ENCODE assay signal across 18 cellular contexts in the genomic region with DNA sequence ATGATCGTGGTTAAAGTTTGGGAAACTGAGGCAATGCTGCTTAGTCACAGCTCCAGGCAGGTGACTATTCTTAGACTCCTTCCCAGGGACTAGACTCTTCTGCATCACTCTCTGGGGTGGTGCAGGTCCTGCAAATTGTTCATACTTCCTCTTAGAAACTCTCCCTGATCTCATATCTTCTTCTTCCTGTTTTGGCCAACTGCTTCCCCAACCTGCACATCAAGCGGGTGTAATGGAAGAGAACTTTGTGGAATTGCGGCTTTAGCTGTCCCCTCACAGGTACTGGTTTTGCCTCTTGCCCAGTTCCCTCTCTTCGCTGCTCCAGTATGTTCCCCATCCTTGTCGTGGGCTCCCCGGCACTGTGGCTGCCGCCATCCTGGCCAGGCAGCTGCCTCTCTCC.
A peak's percentile ranks its signal among the peaks of the same experiment; 100 is the strongest.
DNase-seq lines count a peak whose midpoint lies in the region; TF ChIP-seq lines count a peak whose summit lies in the region.
"Had no signal": no experiment of that assay in that cellular context is flagged by ENCODE, and none has a peak within 500 bp of the region (broad histone marks: within the 10 kb centered on the region; RNA-seq: fewer than 3 reads in every experiment).

No MANE protein-coding gene starts in this region.

- H2BK120ac ChIP-seq in mesendoderm (ENCODE audit: low read depth, low read length), result no peak overlapping the region

- peaks cover 5% of the 10 kb centered on the region for H3K4me1 ChIP-seq in mesendoderm (ENCODE audit: control insufficient read depth, low read depth, low read length)
- H3K4me1 ChIP-seq: vagina had no signal

- H3K9me3 Mint-ChIP-seq in CD14-positive monocyte (no peaks in the 10 kb centered on the region), brain (peaks cover 0 to 6% (median 0%) of the 10 kb centered on the region in 5 experiments)

- H3K4me1 Mint-ChIP-seq in CD14-positive monocyte (peaks cover 80% of the 10 kb centered on the region), brain (peaks cover 47% of the 10 kb centered on the region)

- H3K36me3 ChIP-seq in mesendoderm (ENCODE audit: control insufficient read depth, insufficient read depth, low read length), result no peaks in the 10 kb centered on the region
- H3K36me3 ChIP-seq: ovary, vagina had no signal

- H3K4me3 Mint-ChIP-seq in CD14-positive monocyte, result peak overlapping the region; percentile 16 to 80
- H3K4me3 Mint-ChIP-seq in brain, result no peak overlapping the region

- H3K4me2 ChIP-seq in mesendoderm (ENCODE audit: low read length), result no peak overlapping the region
- H3K4me2 ChIP-seq: smooth muscle cell had no signal

- intact Hi-C loops in CD14-positive monocyte (cut with micrococcal nuclease), result loop anchor here (5.0 to 10.0 kb wide), 5 partner anchors 57 to 117 kb away; a partner anchor contains a TSS

- no peak overlapping the region for H4K8ac ChIP-seq in mesendoderm (ENCODE audit: low read depth, low read length)

- H3K27me3 Mint-ChIP-seq in CD14-positive monocyte (ENCODE audit: low read depth in 3 of 3), result peaks cover 0 to 3% (median 1%) of the 10 kb centered on the region in 3 donors
- peaks cover 5% of the 10 kb centered on the region for H3K27me3 Mint-ChIP-seq in brain

- no peak overlapping the region for H2BK15ac ChIP-seq in mesendoderm (replicated peaks; ENCODE audit: low read depth)

- H3K4me3 ChIP-seq in mesendoderm (ENCODE audit: low read length), result no peak overlapping the region
- H3K4me3 ChIP-seq: ovary, SK-N-MC, smooth muscle cell, vagina had no signal

- no peak for TF ChIP-seq CTCF in CD14-positive monocyte (IDR thresholded peaks at IDR 0.05)
- TF ChIP-seq CTCF in brain (conservative IDR thresholded peaks at IDR 0.05), result no peak

- H3K79me1 ChIP-seq in mesendoderm (ENCODE audit: low read length), result peaks cover 23% of the 10 kb centered on the region

- H3K56ac ChIP-seq in mesendoderm (ENCODE audit: low read length), result no peak overlapping the region

- no peak overlapping the region for H3K9ac ChIP-seq in mesendoderm (ENCODE audit: low read length)

- no peak overlapping the region for H3K4ac ChIP-seq in mesendoderm (ENCODE audit: low read depth, low read length)

- no peak overlapping the region for H3K27ac ChIP-seq in mesendoderm (ENCODE audit: low read depth, low read length)
- H3K27ac ChIP-seq: ovary, SK-N-MC, vagina had no signal

- H2BK5ac ChIP-seq in mesendoderm (ENCODE audit: low read length), result no peak overlapping the region

- H3K18ac ChIP-seq in mesendoderm (ENCODE audit: low read length), result no peak overlapping the region

- H3K23ac ChIP-seq in mesendoderm (ENCODE audit: low read length), result peak overlapping the region; percentile 6

- no CpG with 5 or more reads among the region's 7 CpGs for WGBS in mesendoderm (ENCODE audit: extremely low coverage, insufficient coverage, low lambda C conversion rate)

- peak overlapping the region; percentile 90 to 97 (median 93) for H3K27ac Mint-ChIP-seq in CD14-positive monocyte
- peak overlapping the region in 3 of 5 experiments; percentile 18 to 88 (median 33) for H3K27ac Mint-ChIP-seq in brain

- peaks cover 53 to 70% of the 10 kb centered on the region in 2 donors for H3K36me3 Mint-ChIP-seq in CD14-positive monocyte
- H3K36me3 Mint-ChIP-seq in brain, result peaks cover 87% of the 10 kb centered on the region

- peaks cover 2% of the 10 kb centered on the region for H3K79me2 ChIP-seq in mesendoderm (ENCODE audit: control insufficient read depth, insufficient read depth, low read length)

- DNase-seq in CD14-positive monocyte (ENCODE audit: low spot score), result peak; percentile 72
- DNase-seq in NOMO-1 (lab: John Stamatoyannopoulos, UW; ENCODE audit: unreplicated experiment in 2 of 2), result peak; percentile 48 to 52
- no peak for DNase-seq in mesendoderm
- no peak for DNase-seq in iPS-NIHi11 (ENCODE audit: low spot score)
- DNase-seq in activated CD4-positive, alpha-beta T cell treated with anti-CD3 and anti-CD28 coated beads for 4 hours, result no peak
- DNase-seq in activated CD8-positive, alpha-beta memory T cell treated with anti-CD3 and anti-CD28 coated beads, Interleukin-2, amount 50 U/mL, for 4 hours, result no peak
- no peak for DNase-seq in GOT3 (lab: John Stamatoyannopoulos, UW)
- DNase-seq: activated effector memory CD4-positive, alpha-beta T cell treated with anti-CD3 and anti-CD28 coated beads, Interleukin-2, amount 50 U/mL, for 16 hours; HCEC 1CT; islet precursor cell; NCI-H1105; NCI-H2171; ovary; stimulated activated naive CD4-positive, alpha-beta T cell treated with Interleukin-2 at 50 U/mL for 16 hours had no signal

- no peaks in the 10 kb centered on the region for H3K27me3 ChIP-seq in mesendoderm (ENCODE audit: insufficient read depth, low read length, poor library complexity)
- H3K27me3 ChIP-seq: ovary, vagina had no signal

- no peak overlapping the region for H2AK5ac ChIP-seq in mesendoderm (ENCODE audit: low read length)

- H4K5ac ChIP-seq in mesendoderm (ENCODE audit: low read length), result no peak overlapping the region

Comparison
In these comparisons a context has a peak if more than half of its experiments do, and no peak if none do; other contexts are left out.
1. DNase-seq: peak in CD14-positive monocyte (single experiment) and NOMO-1 (2 of 2); none in mesendoderm (single experiment), iPS-NIHi11 (single experiment), activated CD4-positive, alpha-beta T cell treated with anti-CD3 and anti-CD28 coated beads for 4 hours (0 of 2), activated CD8-positive, alpha-beta memory T cell treated with anti-CD3 and anti-CD28 coated beads, Interleukin-2, amount 50 U/mL, for 4 hours (single experiment) and GOT3 (single experiment).
2. H3K4me3 Mint-ChIP-seq: peak in CD14-positive monocyte (2 of 2); none in brain (0 of 5).